ENCODE assay signal across 1 cellular context in the genomic region with DNA sequence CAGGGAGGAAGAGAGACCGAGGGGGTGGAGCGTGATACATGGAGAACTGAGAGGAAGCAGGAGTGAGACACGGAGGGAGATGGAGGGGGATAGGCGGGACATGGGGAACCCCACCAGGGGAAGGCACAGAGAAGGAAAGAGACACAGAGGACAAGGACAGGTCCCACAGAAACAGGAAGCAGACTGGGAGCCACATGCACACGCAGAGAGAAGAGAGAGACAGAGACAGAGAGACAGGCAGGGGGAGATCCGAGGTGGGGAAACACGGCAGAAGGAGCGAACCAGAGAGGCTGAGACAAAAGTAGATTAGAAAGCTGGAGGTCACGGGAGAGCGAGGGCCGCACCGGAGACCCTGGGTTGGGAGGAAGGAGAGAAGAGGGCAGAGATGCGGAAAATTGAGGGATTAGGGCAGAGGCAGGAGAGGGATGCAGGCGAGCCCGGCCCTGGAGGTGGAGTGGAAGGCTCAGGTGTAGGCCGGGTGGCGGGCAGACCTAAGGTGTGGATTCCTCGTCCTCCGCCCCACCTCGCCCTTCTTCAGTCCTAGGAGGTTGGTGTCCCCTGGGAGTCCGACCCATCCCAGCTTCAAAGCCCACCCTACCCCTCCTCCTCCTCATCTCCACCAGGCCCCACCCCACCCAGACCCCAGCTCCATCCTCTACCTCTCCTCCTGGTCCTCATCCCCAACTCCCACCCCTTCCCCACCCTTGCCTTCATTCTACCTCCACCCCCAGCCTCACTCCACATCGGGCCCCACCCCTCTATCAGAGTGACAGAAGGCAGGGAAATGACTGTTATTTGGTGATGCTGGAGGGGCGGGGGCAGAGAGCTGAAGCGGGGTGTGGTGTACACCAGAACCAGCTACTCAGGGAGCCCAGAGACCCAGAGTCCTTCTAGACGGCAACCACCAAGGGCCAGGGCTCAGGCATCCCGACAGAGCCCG.
TF ChIP-seq lines count a peak whose summit lies in the region.

No MANE protein-coding gene starts in this region.

TF ChIP-seq in WTC11, 78 proteins besides CTCF, POLR2A, EP300 and RAD21:
- TF ChIP-seq ZBTB21 (CRISPR knock-in tag; IDR thresholded peaks at IDR 0.05; ENCODE audit: borderline replicate concordance) (no peak), OVOL2 (CRISPR knock-in tag; IDR thresholded peaks at IDR 0.05; ENCODE audit: borderline replicate concordance) (no peak), PRRX2 (CRISPR knock-in tag; IDR thresholded peaks at IDR 0.05) (no peak), MXD4 (CRISPR knock-in tag; IDR thresholded peaks at IDR 0.05; ENCODE audit: borderline replicate concordance) (no peak), TEAD1 (CRISPR knock-in tag; IDR thresholded peaks at IDR 0.05) (no peak), ZNF317 (CRISPR knock-in tag; IDR thresholded peaks at IDR 0.05; ENCODE audit: borderline replicate concordance, low read depth) (no peak), SOX15 (CRISPR knock-in tag; IDR thresholded peaks at IDR 0.05) (no peak), NFATC4 (CRISPR knock-in tag; IDR thresholded peaks at IDR 0.05) (no peak), ZNF396 (CRISPR knock-in tag; IDR thresholded peaks at IDR 0.05; ENCODE audit: borderline replicate concordance) (no peak)
- TF ChIP-seq, protein P1, sequence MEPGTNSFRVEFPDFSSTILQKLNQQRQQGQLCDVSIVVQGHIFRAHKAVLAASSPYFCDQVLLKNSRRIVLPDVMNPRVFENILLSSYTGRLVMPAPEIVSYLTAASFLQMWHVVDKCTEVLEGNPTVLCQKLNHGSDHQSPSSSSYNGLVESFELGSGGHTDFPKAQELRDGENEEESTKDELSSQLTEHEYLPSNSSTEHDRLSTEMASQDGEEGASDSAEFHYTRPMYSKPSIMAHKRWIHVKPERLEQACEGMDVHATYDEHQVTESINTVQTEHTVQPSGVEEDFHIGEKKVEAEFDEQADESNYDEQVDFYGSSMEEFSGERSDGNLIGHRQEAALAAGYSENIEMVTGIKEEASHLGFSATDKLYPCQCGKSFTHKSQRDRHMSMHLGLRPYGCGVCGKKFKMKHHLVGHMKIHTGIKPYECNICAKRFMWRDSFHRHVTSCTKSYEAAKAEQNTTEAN (CRISPR knock-in tag; IDR thresholded peaks at IDR 0.05): no peak
- TF ChIP-seq, protein P2, sequence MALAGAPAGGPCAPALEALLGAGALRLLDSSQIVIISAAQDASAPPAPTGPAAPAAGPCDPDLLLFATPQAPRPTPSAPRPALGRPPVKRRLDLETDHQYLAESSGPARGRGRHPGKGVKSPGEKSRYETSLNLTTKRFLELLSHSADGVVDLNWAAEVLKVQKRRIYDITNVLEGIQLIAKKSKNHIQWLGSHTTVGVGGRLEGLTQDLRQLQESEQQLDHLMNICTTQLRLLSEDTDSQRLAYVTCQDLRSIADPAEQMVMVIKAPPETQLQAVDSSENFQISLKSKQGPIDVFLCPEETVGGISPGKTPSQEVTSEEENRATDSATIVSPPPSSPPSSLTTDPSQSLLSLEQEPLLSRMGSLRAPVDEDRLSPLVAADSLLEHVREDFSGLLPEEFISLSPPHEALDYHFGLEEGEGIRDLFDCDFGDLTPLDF (CRISPR knock-in tag; IDR thresholded peaks at IDR 0.05): no peak
- TF ChIP-seq, protein P3, sequence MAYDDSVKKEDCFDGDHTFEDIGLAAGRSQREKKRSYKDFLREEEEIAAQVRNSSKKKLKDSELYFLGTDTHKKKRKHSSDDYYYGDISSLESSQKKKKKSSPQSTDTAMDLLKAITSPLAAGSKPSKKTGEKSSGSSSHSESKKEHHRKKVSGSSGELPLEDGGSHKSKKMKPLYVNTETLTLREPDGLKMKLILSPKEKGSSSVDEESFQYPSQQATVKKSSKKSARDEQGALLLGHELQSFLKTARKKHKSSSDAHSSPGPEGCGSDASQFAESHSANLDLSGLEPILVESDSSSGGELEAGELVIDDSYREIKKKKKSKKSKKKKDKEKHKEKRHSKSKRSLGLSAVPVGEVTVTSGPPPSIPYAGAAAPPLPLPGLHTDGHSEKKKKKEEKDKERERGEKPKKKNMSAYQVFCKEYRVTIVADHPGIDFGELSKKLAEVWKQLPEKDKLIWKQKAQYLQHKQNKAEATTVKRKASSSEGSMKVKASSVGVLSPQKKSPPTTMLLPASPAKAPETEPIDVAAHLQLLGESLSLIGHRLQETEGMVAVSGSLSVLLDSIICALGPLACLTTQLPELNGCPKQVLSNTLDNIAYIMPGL (CRISPR knock-in tag; IDR thresholded peaks at IDR 0.05): no peak
- TF ChIP-seq, protein P4, sequence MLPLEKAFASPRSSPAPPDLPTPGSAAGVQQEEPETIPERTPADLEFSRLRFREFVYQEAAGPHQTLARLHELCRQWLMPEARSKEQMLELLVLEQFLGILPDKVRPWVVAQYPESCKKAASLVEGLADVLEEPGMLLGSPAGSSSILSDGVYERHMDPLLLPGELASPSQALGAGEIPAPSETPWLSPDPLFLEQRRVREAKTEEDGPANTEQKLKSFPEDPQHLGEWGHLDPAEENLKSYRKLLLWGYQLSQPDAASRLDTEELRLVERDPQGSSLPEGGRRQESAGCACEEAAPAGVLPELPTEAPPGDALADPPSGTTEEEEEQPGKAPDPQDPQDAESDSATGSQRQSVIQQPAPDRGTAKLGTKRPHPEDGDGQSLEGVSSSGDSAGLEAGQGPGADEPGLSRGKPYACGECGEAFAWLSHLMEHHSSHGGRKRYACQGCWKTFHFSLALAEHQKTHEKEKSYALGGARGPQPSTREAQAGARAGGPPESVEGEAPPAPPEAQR (CRISPR knock-in tag; IDR thresholded peaks at IDR 0.05): no peak
- TF ChIP-seq, protein P5, sequence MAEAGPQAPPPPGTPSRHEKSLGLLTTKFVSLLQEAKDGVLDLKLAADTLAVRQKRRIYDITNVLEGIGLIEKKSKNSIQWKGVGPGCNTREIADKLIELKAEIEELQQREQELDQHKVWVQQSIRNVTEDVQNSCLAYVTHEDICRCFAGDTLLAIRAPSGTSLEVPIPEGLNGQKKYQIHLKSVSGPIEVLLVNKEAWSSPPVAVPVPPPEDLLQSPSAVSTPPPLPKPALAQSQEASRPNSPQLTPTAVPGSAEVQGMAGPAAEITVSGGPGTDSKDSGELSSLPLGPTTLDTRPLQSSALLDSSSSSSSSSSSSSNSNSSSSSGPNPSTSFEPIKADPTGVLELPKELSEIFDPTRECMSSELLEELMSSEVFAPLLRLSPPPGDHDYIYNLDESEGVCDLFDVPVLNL (CRISPR knock-in tag; IDR thresholded peaks at IDR 0.05; ENCODE audit: borderline replicate concordance, low read depth): no peak
